ENCODE assay signal across 1 cellular context in the genomic region with DNA sequence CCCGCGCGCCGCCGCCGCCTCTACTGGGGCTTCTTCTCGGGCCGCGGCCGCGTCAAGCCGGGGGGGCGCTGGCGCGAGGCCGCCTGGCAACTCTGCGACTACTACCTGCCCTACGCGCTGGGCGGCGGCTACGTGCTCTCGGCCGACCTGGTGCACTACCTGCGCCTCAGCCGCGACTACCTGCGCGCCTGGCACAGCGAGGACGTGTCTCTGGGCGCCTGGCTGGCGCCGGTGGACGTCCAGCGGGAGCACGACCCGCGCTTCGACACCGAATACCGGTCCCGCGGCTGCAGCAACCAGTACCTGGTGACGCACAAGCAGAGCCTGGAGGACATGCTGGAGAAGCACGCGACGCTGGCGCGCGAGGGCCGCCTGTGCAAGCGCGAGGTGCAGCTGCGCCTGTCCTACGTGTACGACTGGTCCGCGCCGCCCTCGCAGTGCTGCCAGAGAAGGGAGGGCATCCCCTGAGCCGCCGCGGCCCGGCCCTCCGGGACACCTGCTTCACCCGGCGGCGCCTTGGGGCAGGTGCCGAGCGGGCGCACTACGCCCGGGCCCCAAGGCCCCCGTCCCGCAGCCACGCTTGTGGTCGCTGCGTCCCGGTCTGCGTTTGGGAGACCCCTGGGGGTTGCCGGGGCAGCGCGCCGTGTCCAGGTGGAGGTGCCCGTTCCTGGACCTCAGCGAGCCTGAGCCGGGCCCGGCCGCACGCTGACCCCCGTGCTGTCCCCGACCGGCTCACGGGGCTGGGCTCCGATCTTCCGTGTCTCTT.
TF ChIP-seq lines count a peak whose summit lies in the region.

No MANE protein-coding gene starts in this region.

TF ChIP-seq in HepG2, 621 proteins besides CTCF, POLR2A, EP300 and RAD21 (continues in another document):
- TF ChIP-seq SAFB2 (CRISPR knock-in tag; IDR thresholded peaks at IDR 0.05; ENCODE audit: borderline replicate concordance, low read depth) = 0 out of 2 replicates have a peak, but pooled peaks have one; percentile 14
- no peak for TF ChIP-seq SP5 (CRISPR knock-in tag; IDR thresholded peaks at IDR 0.05; ENCODE audit: borderline replicate concordance, low read depth)
- no peak for TF ChIP-seq YY1 (IDR thresholded peaks at IDR 0.05; ENCODE audit: insufficient read depth, insufficient replicate concordance, low read depth, low read length)
- peak; percentile 75 for TF ChIP-seq RBFOX2 (IDR thresholded peaks at IDR 0.05; ENCODE audit: low read depth, low read length)
- TF ChIP-seq CBX1 (IDR thresholded peaks at IDR 0.05; ENCODE audit: low read depth) = no peak
- TF ChIP-seq RNF219 (CRISPR knock-in tag; IDR thresholded peaks at IDR 0.05) = no peak
- TF ChIP-seq AGO2 (optimal IDR thresholded peaks at IDR 0.05; ENCODE audit: low read depth, low read length) = peak; percentile 71
- no peak for TF ChIP-seq ZNF572 (CRISPR knock-in tag; IDR thresholded peaks at IDR 0.05)
- no peak for TF ChIP-seq FOXK1 (CRISPR knock-in tag; IDR thresholded peaks at IDR 0.05; ENCODE audit: borderline replicate concordance, low read depth)
- TF ChIP-seq MTA1 (CRISPR knock-in tag; IDR thresholded peaks at IDR 0.05; ENCODE audit: borderline replicate concordance) = peak; percentile 32; the same call in 1 of the 2 replicates
- TF ChIP-seq POLR2G (IDR thresholded peaks at IDR 0.05; ENCODE audit: low read depth, low read length) = no peak; the same call in 1 of the 2 replicates
- TF ChIP-seq, protein P1, sequence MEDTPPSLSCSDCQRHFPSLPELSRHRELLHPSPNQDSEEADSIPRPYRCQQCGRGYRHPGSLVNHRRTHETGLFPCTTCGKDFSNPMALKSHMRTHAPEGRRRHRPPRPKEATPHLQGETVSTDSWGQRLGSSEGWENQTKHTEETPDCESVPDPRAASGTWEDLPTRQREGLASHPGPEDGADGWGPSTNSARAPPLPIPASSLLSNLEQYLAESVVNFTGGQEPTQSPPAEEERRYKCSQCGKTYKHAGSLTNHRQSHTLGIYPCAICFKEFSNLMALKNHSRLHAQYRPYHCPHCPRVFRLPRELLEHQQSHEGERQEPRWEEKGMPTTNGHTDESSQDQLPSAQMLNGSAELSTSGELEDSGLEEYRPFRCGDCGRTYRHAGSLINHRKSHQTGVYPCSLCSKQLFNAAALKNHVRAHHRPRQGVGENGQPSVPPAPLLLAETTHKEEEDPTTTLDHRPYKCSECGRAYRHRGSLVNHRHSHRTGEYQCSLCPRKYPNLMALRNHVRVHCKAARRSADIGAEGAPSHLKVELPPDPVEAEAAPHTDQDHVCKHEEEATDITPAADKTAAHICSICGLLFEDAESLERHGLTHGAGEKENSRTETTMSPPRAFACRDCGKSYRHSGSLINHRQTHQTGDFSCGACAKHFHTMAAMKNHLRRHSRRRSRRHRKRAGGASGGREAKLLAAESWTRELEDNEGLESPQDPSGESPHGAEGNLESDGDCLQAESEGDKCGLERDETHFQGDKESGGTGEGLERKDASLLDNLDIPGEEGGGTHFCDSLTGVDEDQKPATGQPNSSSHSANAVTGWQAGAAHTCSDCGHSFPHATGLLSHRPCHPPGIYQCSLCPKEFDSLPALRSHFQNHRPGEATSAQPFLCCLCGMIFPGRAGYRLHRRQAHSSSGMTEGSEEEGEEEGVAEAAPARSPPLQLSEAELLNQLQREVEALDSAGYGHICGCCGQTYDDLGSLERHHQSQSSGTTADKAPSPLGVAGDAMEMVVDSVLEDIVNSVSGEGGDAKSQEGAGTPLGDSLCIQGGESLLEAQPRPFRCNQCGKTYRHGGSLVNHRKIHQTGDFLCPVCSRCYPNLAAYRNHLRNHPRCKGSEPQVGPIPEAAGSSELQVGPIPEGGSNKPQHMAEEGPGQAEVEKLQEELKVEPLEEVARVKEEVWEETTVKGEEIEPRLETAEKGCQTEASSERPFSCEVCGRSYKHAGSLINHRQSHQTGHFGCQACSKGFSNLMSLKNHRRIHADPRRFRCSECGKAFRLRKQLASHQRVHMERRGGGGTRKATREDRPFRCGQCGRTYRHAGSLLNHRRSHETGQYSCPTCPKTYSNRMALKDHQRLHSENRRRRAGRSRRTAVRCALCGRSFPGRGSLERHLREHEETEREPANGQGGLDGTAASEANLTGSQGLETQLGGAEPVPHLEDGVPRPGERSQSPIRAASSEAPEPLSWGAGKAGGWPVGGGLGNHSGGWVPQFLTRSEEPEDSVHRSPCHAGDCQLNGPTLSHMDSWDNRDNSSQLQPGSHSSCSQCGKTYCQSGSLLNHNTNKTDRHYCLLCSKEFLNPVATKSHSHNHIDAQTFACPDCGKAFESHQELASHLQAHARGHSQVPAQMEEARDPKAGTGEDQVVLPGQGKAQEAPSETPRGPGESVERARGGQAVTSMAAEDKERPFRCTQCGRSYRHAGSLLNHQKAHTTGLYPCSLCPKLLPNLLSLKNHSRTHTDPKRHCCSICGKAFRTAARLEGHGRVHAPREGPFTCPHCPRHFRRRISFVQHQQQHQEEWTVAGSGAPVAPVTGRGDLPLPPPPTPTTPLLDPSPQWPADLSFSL (CRISPR knock-in tag; IDR thresholded peaks at IDR 0.05) = no peak
- no peak for TF ChIP-seq TFDP1 (CRISPR knock-in tag; IDR thresholded peaks at IDR 0.05; ENCODE audit: borderline replicate concordance)
- no peak for TF ChIP-seq TSC22D2 (CRISPR knock-in tag; IDR thresholded peaks at IDR 0.05; ENCODE audit: borderline replicate concordance)
- TF ChIP-seq, protein P2, sequence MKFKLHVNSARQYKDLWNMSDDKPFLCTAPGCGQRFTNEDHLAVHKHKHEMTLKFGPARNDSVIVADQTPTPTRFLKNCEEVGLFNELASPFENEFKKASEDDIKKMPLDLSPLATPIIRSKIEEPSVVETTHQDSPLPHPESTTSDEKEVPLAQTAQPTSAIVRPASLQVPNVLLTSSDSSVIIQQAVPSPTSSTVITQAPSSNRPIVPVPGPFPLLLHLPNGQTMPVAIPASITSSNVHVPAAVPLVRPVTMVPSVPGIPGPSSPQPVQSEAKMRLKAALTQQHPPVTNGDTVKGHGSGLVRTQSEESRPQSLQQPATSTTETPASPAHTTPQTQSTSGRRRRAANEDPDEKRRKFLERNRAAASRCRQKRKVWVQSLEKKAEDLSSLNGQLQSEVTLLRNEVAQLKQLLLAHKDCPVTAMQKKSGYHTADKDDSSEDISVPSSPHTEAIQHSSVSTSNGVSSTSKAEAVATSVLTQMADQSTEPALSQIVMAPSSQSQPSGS (CRISPR knock-in tag; IDR thresholded peaks at IDR 0.05) = no peak
- TF ChIP-seq ZNF235 (CRISPR knock-in tag; IDR thresholded peaks at IDR 0.05; ENCODE audit: borderline replicate concordance) = 0 out of 2 replicates have a peak, but pooled peaks have one; percentile 59
- TF ChIP-seq FOXK2 (IDR thresholded peaks at IDR 0.05) = no peak
- TF ChIP-seq ZBTB38 (CRISPR knock-in tag; IDR thresholded peaks at IDR 0.05) = peak; percentile 62
- peak; percentile 4 for TF ChIP-seq HNRNPLL (IDR thresholded peaks at IDR 0.05; ENCODE audit: low read depth, low read length, poor library complexity, severe bottlenecking)
- no peak for TF ChIP-seq THRA (CRISPR knock-in tag; IDR thresholded peaks at IDR 0.05; ENCODE audit: borderline replicate concordance)
- no peak for TF ChIP-seq HMGA1 (CRISPR knock-in tag; conservative IDR thresholded peaks at IDR 0.05)
- no peak for TF ChIP-seq ONECUT2 (CRISPR knock-in tag; IDR thresholded peaks at IDR 0.05)
- no peak for TF ChIP-seq SMARCE1 (IDR thresholded peaks at IDR 0.05; ENCODE audit: borderline replicate concordance)
- TF ChIP-seq, protein P3, sequence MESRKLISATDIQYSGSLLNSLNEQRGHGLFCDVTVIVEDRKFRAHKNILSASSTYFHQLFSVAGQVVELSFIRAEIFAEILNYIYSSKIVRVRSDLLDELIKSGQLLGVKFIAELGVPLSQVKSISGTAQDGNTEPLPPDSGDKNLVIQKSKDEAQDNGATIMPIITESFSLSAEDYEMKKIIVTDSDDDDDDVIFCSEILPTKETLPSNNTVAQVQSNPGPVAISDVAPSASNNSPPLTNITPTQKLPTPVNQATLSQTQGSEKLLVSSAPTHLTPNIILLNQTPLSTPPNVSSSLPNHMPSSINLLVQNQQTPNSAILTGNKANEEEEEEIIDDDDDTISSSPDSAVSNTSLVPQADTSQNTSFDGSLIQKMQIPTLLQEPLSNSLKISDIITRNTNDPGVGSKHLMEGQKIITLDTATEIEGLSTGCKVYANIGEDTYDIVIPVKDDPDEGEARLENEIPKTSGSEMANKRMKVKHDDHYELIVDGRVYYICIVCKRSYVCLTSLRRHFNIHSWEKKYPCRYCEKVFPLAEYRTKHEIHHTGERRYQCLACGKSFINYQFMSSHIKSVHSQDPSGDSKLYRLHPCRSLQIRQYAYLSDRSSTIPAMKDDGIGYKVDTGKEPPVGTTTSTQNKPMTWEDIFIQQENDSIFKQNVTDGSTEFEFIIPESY (CRISPR knock-in tag; IDR thresholded peaks at IDR 0.05) = peak; percentile 53; the same call in 1 of the 2 replicates
- TF ChIP-seq GLI4 (CRISPR knock-in tag; IDR thresholded peaks at IDR 0.05; ENCODE audit: borderline replicate concordance) = no peak
- no peak for TF ChIP-seq CEBPZ (IDR thresholded peaks at IDR 0.05; ENCODE audit: low read length)
- TF ChIP-seq, protein P4, sequence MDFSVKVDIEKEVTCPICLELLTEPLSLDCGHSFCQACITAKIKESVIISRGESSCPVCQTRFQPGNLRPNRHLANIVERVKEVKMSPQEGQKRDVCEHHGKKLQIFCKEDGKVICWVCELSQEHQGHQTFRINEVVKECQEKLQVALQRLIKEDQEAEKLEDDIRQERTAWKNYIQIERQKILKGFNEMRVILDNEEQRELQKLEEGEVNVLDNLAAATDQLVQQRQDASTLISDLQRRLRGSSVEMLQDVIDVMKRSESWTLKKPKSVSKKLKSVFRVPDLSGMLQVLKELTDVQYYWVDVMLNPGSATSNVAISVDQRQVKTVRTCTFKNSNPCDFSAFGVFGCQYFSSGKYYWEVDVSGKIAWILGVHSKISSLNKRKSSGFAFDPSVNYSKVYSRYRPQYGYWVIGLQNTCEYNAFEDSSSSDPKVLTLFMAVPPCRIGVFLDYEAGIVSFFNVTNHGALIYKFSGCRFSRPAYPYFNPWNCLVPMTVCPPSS (IDR thresholded peaks at IDR 0.05) = no peak
- TF ChIP-seq SNRNP70 (IDR thresholded peaks at IDR 0.05; ENCODE audit: low read depth, low read length) = no peak
- TF ChIP-seq HNRNPUL1 (IDR thresholded peaks at IDR 0.05; ENCODE audit: low read depth, low read length) = no peak
- no peak for TF ChIP-seq ZNF546 (CRISPR knock-in tag; conservative IDR thresholded peaks at IDR 0.05)
- no peak for TF ChIP-seq ZNF432 (CRISPR knock-in tag; IDR thresholded peaks at IDR 0.05; ENCODE audit: borderline replicate concordance)
- TF ChIP-seq ZSCAN31 (CRISPR knock-in tag; IDR thresholded peaks at IDR 0.05; ENCODE audit: low read depth) = 0 out of 2 replicates have a peak, but pooled peaks have one; percentile 8
- no peak for TF ChIP-seq JDP2 (CRISPR knock-in tag; IDR thresholded peaks at IDR 0.05; ENCODE audit: borderline replicate concordance)
